Comparison of ENCODE assay signal across 14 cellular contexts in genomic region chr4:189809885-189810284, GRCh38.
A peak's percentile ranks its signal among the peaks of the same experiment; 100 is the strongest.
DNase-seq lines count a peak whose midpoint lies in the region; ATAC-seq and TF ChIP-seq lines count a peak whose summit lies in the region.
"Had no signal": no experiment of that assay in that cellular context is flagged by ENCODE, and none has a peak within 500 bp of the region (broad histone marks: within the 10 kb centered on the region; RNA-seq: fewer than 3 reads in every experiment).

No MANE protein-coding gene starts in this region.

- H3K4me1 Mint-ChIP-seq in Calu3 (ENCODE audit: low read depth, unreplicated experiment): no peaks in the 10 kb centered on the region
- no peaks in the 10 kb centered on the region for H3K4me1 Mint-ChIP-seq in stimulated activated effector memory CD8-positive, alpha-beta T cell treated with anti-CD3 and anti-CD28 coated beads, Interleukin-12 subunit alpha, Interleukin-12 subunit beta, amount 100 ng/mL, for 72 hours
- H3K4me1 Mint-ChIP-seq: CD4-positive, alpha-beta memory T cell; H9 had no signal

- TF ChIP-seq CTCF in heart right ventricle (IDR thresholded peaks at IDR 0.05): no peak
- no peak for TF ChIP-seq CTCF in Calu3 (IDR thresholded peaks at IDR 0.05; ENCODE audit: unreplicated experiment)
- no peak for TF ChIP-seq CTCF in coronary artery (IDR thresholded peaks at IDR 0.05)

- no peaks in the 10 kb centered on the region for H3K79me1 ChIP-seq in trophoblast cell (ENCODE audit: low read length)

- no peak overlapping the region for H3K23ac ChIP-seq in trophoblast cell (ENCODE audit: low read length)

- H2AFZ ChIP-seq in trophoblast cell (ENCODE audit: insufficient read depth, low read length, poor library complexity): no peak overlapping the region

- H4K8ac ChIP-seq in trophoblast cell (ENCODE audit: low read depth, low read length): no peak overlapping the region

- no peak overlapping the region for H3K4ac ChIP-seq in trophoblast cell (ENCODE audit: low read depth, low read length)

- H2BK12ac ChIP-seq in trophoblast cell (ENCODE audit: low read length): no peak overlapping the region

- no peak overlapping the region for H3K4me3 Mint-ChIP-seq in Calu3 (ENCODE audit: low read depth, unreplicated experiment)
- peak overlapping the region; percentile 33 for H3K4me3 Mint-ChIP-seq in stimulated activated effector memory CD8-positive, alpha-beta T cell treated with anti-CD3 and anti-CD28 coated beads, Interleukin-12 subunit alpha, Interleukin-12 subunit beta, amount 100 ng/mL, for 72 hours
- H3K4me3 Mint-ChIP-seq: CD4-positive, alpha-beta memory T cell; H9 had no signal

- H3K4me3 ChIP-seq in heart right ventricle (peak overlapping the region in 4 of 10 donors; percentile 7 to 33 (median 26)), coronary artery (peak overlapping the region; percentile 55), trophoblast cell (ENCODE audit: low read depth, low read length) (no peak overlapping the region)
- H3K4me3 ChIP-seq: GM12878 had no signal

- no peak overlapping the region for H3K9ac ChIP-seq in trophoblast cell (ENCODE audit: low read length)

- H3K36me3 Mint-ChIP-seq in Calu3 (ENCODE audit: insufficient read depth, unreplicated experiment): no peaks in the 10 kb centered on the region
- H3K36me3 Mint-ChIP-seq in stimulated activated effector memory CD8-positive, alpha-beta T cell treated with anti-CD3 and anti-CD28 coated beads, Interleukin-12 subunit alpha, Interleukin-12 subunit beta, amount 100 ng/mL, for 72 hours: no peaks in the 10 kb centered on the region
- H3K36me3 Mint-ChIP-seq: CD4-positive, alpha-beta memory T cell had no signal

- no peak overlapping the region for H4K12ac ChIP-seq in trophoblast cell (ENCODE audit: low read depth, low read length)

- no peaks in the 10 kb centered on the region for H3K36me3 ChIP-seq in heart right ventricle
- no peaks in the 10 kb centered on the region for H3K36me3 ChIP-seq in trophoblast cell (ENCODE audit: control insufficient read depth in 1 of 2, insufficient read depth in 2 of 2, low read length in 2 of 2)
- H3K36me3 ChIP-seq: BE2C had no signal

- H3K27me3 Mint-ChIP-seq in Calu3 (ENCODE audit: unreplicated experiment): no peaks in the 10 kb centered on the region

- intact Hi-C loops in Right ventricle myocardium superior (cut with DNase I): no loop called here
- intact Hi-C loops in heart right ventricle (cut with DNase I): loop anchor here in 1 of 10 donors (10.0 kb wide), 1 partner anchor 95 kb away; no protein-coding TSS in a partner anchor
- intact Hi-C loops in Calu3 (cut with micrococcal nuclease; ENCODE audit: unreplicated experiment): no loop called here

- ATAC-seq in Right ventricle myocardium superior (ENCODE audit: poor library complexity): peak; percentile 26
- no peak for ATAC-seq in heart right ventricle
- ATAC-seq in stimulated activated effector memory CD8-positive, alpha-beta T cell treated with anti-CD3 and anti-CD28 coated beads, Interleukin-12 subunit alpha, Interleukin-12 subunit beta, amount 100 ng/mL, for 72 hours: no peak
- ATAC-seq in HG02885 (IDR thresholded peaks at IDR 0.05; ENCODE audit: poor library complexity, unreplicated experiment): no peak
- ATAC-seq: GM12878 had no signal

- H3K27ac Mint-ChIP-seq in Calu3 (ENCODE audit: unreplicated experiment): peak overlapping the region; percentile 42
- no peak overlapping the region for H3K27ac Mint-ChIP-seq in stimulated activated effector memory CD8-positive, alpha-beta T cell treated with anti-CD3 and anti-CD28 coated beads, Interleukin-12 subunit alpha, Interleukin-12 subunit beta, amount 100 ng/mL, for 72 hours
- H3K27ac Mint-ChIP-seq: CD4-positive, alpha-beta memory T cell; H9 had no signal

- no peak overlapping the region for H4K91ac ChIP-seq in trophoblast cell (ENCODE audit: low read depth, low read length)

- no peaks in the 10 kb centered on the region for H3K27me3 ChIP-seq in heart right ventricle
- no peaks in the 10 kb centered on the region for H3K27me3 ChIP-seq in trophoblast cell (ENCODE audit: insufficient read depth, low read length)
- H3K27me3 ChIP-seq: BE2C had no signal

- no peak overlapping the region for H3K14ac ChIP-seq in trophoblast cell (ENCODE audit: low read length)

- H3K9me3 ChIP-seq in heart right ventricle (peaks cover 0 to 25% (median 0%) of the 10 kb centered on the region in 11 donors), trophoblast cell (ENCODE audit: insufficient read depth, low read depth, low read length) (peaks cover 2% of the 10 kb centered on the region)
- H3K9me3 ChIP-seq: BE2C had no signal

- 35 to 39% methylated on average over 10 of the region's 10 CpGs for WGBS in heart right ventricle, 2 donors
- WGBS in trophoblast cell (ENCODE audit: extremely low coverage, insufficient coverage, insufficient read length): no CpG with 5 or more reads among the region's 10 CpGs

- no peaks in the 10 kb centered on the region for H3K79me2 ChIP-seq in trophoblast cell (ENCODE audit: control insufficient read depth, insufficient read depth, low read length, poor library complexity)

- CTCF ChIA-PET in Calu3 (lab: Charles Lee): no interaction called here

- H3K4me1 ChIP-seq in heart right ventricle (peaks cover 0 to 1% (median 0%) of the 10 kb centered on the region in 9 donors), trophoblast cell (ENCODE audit: control insufficient read depth in 1 of 2, insufficient read depth in 2 of 2, low read length in 2 of 2) (no peaks in the 10 kb centered on the region)
- H3K4me1 ChIP-seq: BE2C had no signal

- TSS peak; percentile 49 for BruUV-seq in Calu3 (replicated peaks; lab: Mats Ljungman, UMichigan)

- no peak overlapping the region for H2BK120ac ChIP-seq in trophoblast cell (ENCODE audit: insufficient read depth, low read length, poor library complexity)

- no peak overlapping the region for H3K4me2 ChIP-seq in trophoblast cell (ENCODE audit: low read length)

- peaks cover 8% of the 10 kb centered on the region for H3K9me3 Mint-ChIP-seq in Calu3 (ENCODE audit: low read depth, unreplicated experiment)
- peaks cover 11% of the 10 kb centered on the region for H3K9me3 Mint-ChIP-seq in stimulated activated effector memory CD8-positive, alpha-beta T cell treated with anti-CD3 and anti-CD28 coated beads, Interleukin-12 subunit alpha, Interleukin-12 subunit beta, amount 100 ng/mL, for 72 hours

- no peak overlapping the region for H2AK5ac ChIP-seq in trophoblast cell (ENCODE audit: low read length)

- H3K27ac ChIP-seq in heart right ventricle: peak overlapping the region in 2 of 10 donors; percentile 19 to 29
- H3K27ac ChIP-seq in coronary artery: no peak overlapping the region
- no peak overlapping the region for H3K27ac ChIP-seq in trophoblast cell (ENCODE audit: low read depth, low read length)
- H3K27ac ChIP-seq: C4-2B had no signal

- no peak overlapping the region for H2BK5ac ChIP-seq in trophoblast cell (ENCODE audit: low read depth, low read length, poor library complexity)

- DNase-seq in Right ventricle myocardium superior: no peak
- DNase-seq in heart right ventricle: no peak
- no peak for DNase-seq in Calu3
- DNase-seq in coronary artery (ENCODE audit: low spot score): no peak
- no peak for DNase-seq in stimulated activated effector memory CD8-positive, alpha-beta T cell treated with anti-CD3 and anti-CD28 coated beads, Interleukin-12 subunit alpha, Interleukin-12 subunit beta, amount 100 ng/mL, for 72 hours (ENCODE audit: low spot score in 2 of 2)
- no peak for DNase-seq in trophoblast cell
- DNase-seq: BE2C; CD4-positive, alpha-beta memory T cell; GOT3; H9; IMR-90 had no signal

- no peak overlapping the region for H3K18ac ChIP-seq in trophoblast cell (ENCODE audit: low read length)
